In genomic region chr11:34044664-34045485, GRCh38 we compare ENCODE assay signal across 8 cellular contexts. TPM values are rescaled to one million over a fixed set of nuclear protein-coding genes. Genes with fewer than 3 reads are reported as not detected.
A peak's percentile ranks its signal among the peaks of the same experiment; 100 is the strongest.
DNase-seq lines count a peak whose midpoint lies in the region; ATAC-seq and TF ChIP-seq lines count a peak whose summit lies in the region.

No MANE protein-coding gene starts in this region.

- ATAC-seq in DND-41 (ENCODE audit: insufficient read depth, low read depth) (no peak), HG03025 (IDR thresholded peaks at IDR 0.05; ENCODE audit: low FRiP score, unreplicated experiment) (no peak)
- ATAC-seq in activated T-cell treated with anti-CD3 and anti-CD28 coated beads, Interleukin-2, amount 50 U/mL, for 72 hours (replicated peaks in 1 of 2): peak; percentile 81 to 85

- no peak overlapping the region for H3K14ac ChIP-seq in mesenchymal stem cell (ENCODE audit: low read length in 2 of 2)

- H3K79me1 ChIP-seq in mesenchymal stem cell (replicated peaks; ENCODE audit: low read length, poor library complexity, severe bottlenecking): no peaks in the 10 kb centered on the region

- H3K36me3 Mint-ChIP-seq in activated T-cell treated with anti-CD3 and anti-CD28 coated beads, Interleukin-2, amount 50 U/mL, for 72 hours (ENCODE audit: insufficient read depth in 2 of 2): no peaks in the 10 kb centered on the region

- H3K4me2 ChIP-seq in DND-41 (ENCODE audit: insufficient read depth, low read length): no peak overlapping the region
- no peak overlapping the region for H3K4me2 ChIP-seq in mesenchymal stem cell (ENCODE audit: low read length, poor library complexity, severe bottlenecking)

- no peak for DNase-seq in DND-41
- DNase-seq in KBM-7: peak; percentile 58
- peak; percentile 44 to 45 for DNase-seq in activated T-cell treated with anti-CD3 and anti-CD28 coated beads, Interleukin-2, amount 50 U/mL, for 72 hours
- DNase-seq in mesenchymal stem cell: peak; percentile 89
- DNase-seq in NCI-H2081 treated with DMSO at 0.1 percent for 48 hours (lab: John Stamatoyannopoulos, UW): no peak
- no peak for DNase-seq in putamen (ENCODE audit: low spot score)
- DNase-seq in coronary artery (ENCODE audit: low spot score): no peak

- TF ChIP-seq CTCF in DND-41 (IDR thresholded peaks at IDR 0.05; ENCODE audit: borderline replicate concordance, extremely low read depth, low read length, poor library complexity, severe bottlenecking) (no peak), coronary artery (IDR thresholded peaks at IDR 0.05) (no peak)

- H2BK12ac ChIP-seq in mesenchymal stem cell (ENCODE audit: low read length in 2 of 2): no peak overlapping the region

- H2BK120ac ChIP-seq in mesenchymal stem cell (ENCODE audit: low read depth, low read length): peak overlapping the region; percentile 19

- H4K91ac ChIP-seq in mesenchymal stem cell (ENCODE audit: low read length): no peak overlapping the region

- no peaks in the 10 kb centered on the region for H3K9me3 ChIP-seq in DND-41 (ENCODE audit: insufficient read depth, low read length, severe bottlenecking)
- H3K9me3 ChIP-seq in mesenchymal stem cell (ENCODE audit: control insufficient read depth, low read length): no peaks in the 10 kb centered on the region

- no peaks in the 10 kb centered on the region for H4K20me1 ChIP-seq in DND-41 (ENCODE audit: insufficient read depth, low read length)

- H3K9ac ChIP-seq in DND-41 (ENCODE audit: low read depth, low read length) (no peak overlapping the region), mesenchymal stem cell (ENCODE audit: low read length) (peak overlapping the region; percentile 82)

- H3K4me1 ChIP-seq in DND-41 (ENCODE audit: insufficient read depth, low read length) (no peaks in the 10 kb centered on the region), mesenchymal stem cell (ENCODE audit: control insufficient read depth, insufficient read depth, low read depth, low read length) (peaks cover 2% of the 10 kb centered on the region)

- no peak overlapping the region for H2BK5ac ChIP-seq in mesenchymal stem cell (ENCODE audit: low read depth, low read length, poor library complexity, severe bottlenecking)

- peak overlapping the region; percentile 0 to 68 for H3K18ac ChIP-seq in mesenchymal stem cell (ENCODE audit: low read depth in 1 of 2, low read length in 2 of 2)

- no peak overlapping the region for H2BK15ac ChIP-seq in mesenchymal stem cell (ENCODE audit: low read depth, poor library complexity, severe bottlenecking)

- peaks cover 10% of the 10 kb centered on the region for H3K4me1 Mint-ChIP-seq in activated T-cell treated with anti-CD3 and anti-CD28 coated beads, Interleukin-2, amount 50 U/mL, for 72 hours (ENCODE audit: low read depth)

- in situ Hi-C loops in KBM-7 (cut with MboI; ENCODE audit: low pct_unique_long_range_greater_than_20kb, low sequenced_read_pairs): no loop called here

- peaks cover 17% of the 10 kb centered on the region for H3K27me3 Mint-ChIP-seq in activated T-cell treated with anti-CD3 and anti-CD28 coated beads, Interleukin-2, amount 50 U/mL, for 72 hours (ENCODE audit: low read depth)

- H3K4ac ChIP-seq in mesenchymal stem cell (ENCODE audit: low read depth in 1 of 2, low read length in 2 of 2): peak overlapping the region; percentile 18 to 82

- H3K36me3 ChIP-seq in DND-41 (ENCODE audit: insufficient read depth, low read length) (no peaks in the 10 kb centered on the region), mesenchymal stem cell (ENCODE audit: control insufficient read depth in 1 of 2, insufficient read depth in 2 of 2, low read depth in 1 of 2, low read length in 2 of 2) (no peaks in the 10 kb centered on the region)

- H4K8ac ChIP-seq in mesenchymal stem cell (ENCODE audit: low read length): peak overlapping the region; percentile 89

- H3K23ac ChIP-seq in mesenchymal stem cell (ENCODE audit: low read length in 2 of 2): no peak overlapping the region

- peak overlapping the region; percentile 4 to 54 for H3K4me3 Mint-ChIP-seq in activated T-cell treated with anti-CD3 and anti-CD28 coated beads, Interleukin-2, amount 50 U/mL, for 72 hours

- no peaks in the 10 kb centered on the region for H3K79me2 ChIP-seq in DND-41 (ENCODE audit: insufficient read depth, low read length)

- 60% methylated on average over 27 of the region's 27 CpGs for WGBS in mesenchymal stem cell

- H2AK5ac ChIP-seq in mesenchymal stem cell (ENCODE audit: low read length, severe bottlenecking): no peak overlapping the region

- H2AFZ ChIP-seq in DND-41 (ENCODE audit: low read depth, low read length) (0 out of 2 replicates have a peak overlapping the region, but pooled peaks have one; percentile 1), mesenchymal stem cell (ENCODE audit: low read depth, low read length) (no peak overlapping the region)

- H3K9me3 Mint-ChIP-seq in activated T-cell treated with anti-CD3 and anti-CD28 coated beads, Interleukin-2, amount 50 U/mL, for 72 hours: no peaks in the 10 kb centered on the region

- H3K27ac Mint-ChIP-seq in activated T-cell treated with anti-CD3 and anti-CD28 coated beads, Interleukin-2, amount 50 U/mL, for 72 hours: no peak overlapping the region

- H3K27ac ChIP-seq in DND-41 (ENCODE audit: low read length): no peak overlapping the region
- peak overlapping the region; percentile 14 for H3K27ac ChIP-seq in mesenchymal stem cell (ENCODE audit: low read length, poor library complexity, severe bottlenecking)
- H3K27ac ChIP-seq in coronary artery: no peak overlapping the region

- H3K27me3 ChIP-seq in DND-41 (ENCODE audit: insufficient read depth, low read length, poor library complexity) (no peaks in the 10 kb centered on the region), mesenchymal stem cell (ENCODE audit: control insufficient read depth in 1 of 2, insufficient read depth in 1 of 2, low read length in 2 of 2) (no peaks in the 10 kb centered on the region)

- H3K4me3 ChIP-seq in DND-41 (ENCODE audit: low read depth in 1 of 2, low read length in 2 of 2) (no peak overlapping the region), mesenchymal stem cell (ENCODE audit: insufficient read depth in 1 of 2, low read depth in 1 of 2, low read length in 2 of 2) (peak overlapping the region in 1 of 2 experiments; percentile 49), coronary artery (no peak overlapping the region)

RNA-seq across cellular contexts. Expression of gene CAPRIN1, which starts 6.7 kb away (rescaled TPM):
- total RNA-seq in activated T-cell treated with anti-CD3 and anti-CD28 coated beads, Interleukin-2, amount 50 U/mL, for 72 hours: 100 to 1,000 TPM; 170 to 190 TPM
- polyA plus RNA-seq in mesenchymal stem cell (2013, experiment 1 of 2): 155 TPM
- polyA plus RNA-seq in mesenchymal stem cell (2013, experiment 2 of 2): 154 TPM

Comparison
In these comparisons a context has a peak if more than half of its experiments do, and no peak if none do; other contexts are left out.
1. ATAC-seq: peak in activated T-cell treated with anti-CD3 and anti-CD28 coated beads, Interleukin-2, amount 50 U/mL, for 72 hours (2 of 2); none in DND-41 (single experiment) and HG03025 (single experiment).
2. DNase-seq: peak in KBM-7 (single experiment), activated T-cell treated with anti-CD3 and anti-CD28 coated beads, Interleukin-2, amount 50 U/mL, for 72 hours (2 of 2) and mesenchymal stem cell (single experiment); none in DND-41 (single experiment), NCI-H2081 treated with DMSO at 0.1 percent for 48 hours (single experiment), putamen (single experiment) and coronary artery (single experiment).